In genomic region chr2:27198627-27199026, GRCh38 we compare ENCODE assay signal across 1 cellular context.
TF ChIP-seq lines count a peak whose summit lies in the region.

No MANE protein-coding gene starts in this region.

TF ChIP-seq in K562, 482 proteins besides CTCF, POLR2A, EP300 and RAD21:
- TF ChIP-seq SUPT5H (IDR thresholded peaks at IDR 0.05) (0 out of 2 replicates have a peak, but pooled peaks have one; percentile 12), SMAD3 (CRISPR knock-in tag; conservative IDR thresholded peaks at IDR 0.05) (no peak)
